ENCODE assay signal across 31 cellular contexts in the genomic region with DNA sequence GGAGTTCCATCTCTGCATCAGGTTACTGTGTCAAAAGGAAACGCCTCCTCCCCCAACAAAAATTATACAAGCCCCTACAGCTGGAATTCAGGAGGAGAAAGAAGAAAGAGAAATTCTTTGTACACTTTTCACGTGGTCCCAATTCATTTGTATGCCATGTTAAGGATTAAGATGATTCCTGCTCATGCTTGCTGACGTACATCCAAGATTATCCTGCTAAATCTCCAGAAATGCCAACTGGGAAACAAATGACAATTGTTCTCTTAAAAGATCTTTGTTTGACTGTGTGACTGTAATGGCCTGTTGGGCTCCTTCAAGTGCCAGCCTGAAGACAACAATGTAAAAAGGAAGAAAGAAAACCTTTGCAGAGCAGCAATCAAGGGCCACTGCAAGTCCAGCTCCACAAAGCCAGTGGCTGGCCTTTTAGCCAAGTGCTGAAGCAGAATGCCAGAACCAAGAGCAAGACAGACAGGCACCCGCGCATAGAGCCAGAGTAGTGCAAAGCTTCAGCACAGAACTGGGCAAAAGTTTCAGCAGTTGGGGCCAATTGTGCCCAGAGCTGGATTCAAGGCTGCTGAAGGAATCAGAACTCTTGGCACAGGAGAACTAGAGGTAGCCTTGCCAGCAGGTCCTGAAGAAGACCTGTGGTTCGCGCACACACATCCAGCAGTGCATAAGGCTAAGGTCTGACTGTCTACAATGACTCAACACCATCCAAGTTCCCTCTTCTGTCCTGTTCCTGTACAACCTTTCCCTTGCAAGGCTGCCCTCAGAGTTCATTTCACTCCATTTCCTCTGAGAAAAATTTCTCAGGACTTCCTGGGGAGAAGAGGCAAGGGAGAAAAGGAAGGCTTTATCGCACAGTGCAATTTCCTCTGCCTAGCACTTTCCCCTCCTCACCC.
DNase-seq lines count a peak whose midpoint lies in the region; FAIRE-seq and TF ChIP-seq lines count a peak whose summit lies in the region.
"Had no signal": no experiment of that assay in that cellular context is flagged by ENCODE, and none has a peak within 500 bp of the region (broad histone marks: within the 10 kb centered on the region; RNA-seq: fewer than 3 reads in every experiment).

No MANE protein-coding gene starts in this region.

- H3K9ac ChIP-seq in neuronal stem cell (ENCODE audit: low read depth, low read length, poor library complexity) (no peak overlapping the region), kidney (ENCODE audit: low read length in 2 of 2) (no peak overlapping the region)
- H3K9ac ChIP-seq: GM23248 had no signal

- peaks cover 2 to 3% of the 10 kb centered on the region in 2 donors for H3K4me1 ChIP-seq in neuronal stem cell (ENCODE audit: control insufficient read depth in 2 of 2, insufficient read depth in 1 of 2, low read depth in 1 of 2, low read length in 2 of 2)
- H3K4me1 ChIP-seq in kidney (ENCODE audit: control insufficient read depth in 1 of 2, insufficient read depth in 1 of 2, low read depth in 1 of 2, low read length in 2 of 2), result no peaks in the 10 kb centered on the region
- H3K4me1 ChIP-seq: thyroid gland had no signal

- H3K27me3 ChIP-seq in neuronal stem cell (ENCODE audit: control insufficient read depth in 3 of 3, insufficient read depth in 3 of 3, low read depth in 1 of 3, low read length in 3 of 3), result peaks cover 0 to 10% (median 0%) of the 10 kb centered on the region in 3 experiments
- H3K27me3 ChIP-seq: stomach, thyroid gland, vagina had no signal

- no peak overlapping the region for H4K91ac ChIP-seq in neuronal stem cell (ENCODE audit: low read depth, low read length, poor library complexity)

- no peak overlapping the region for H3K4ac ChIP-seq in neuronal stem cell (ENCODE audit: low read length)

- H2BK120ac ChIP-seq in neuronal stem cell (ENCODE audit: low read depth, low read length), result no peak overlapping the region

- no peak for TF ChIP-seq CTCF in epithelial cell of esophagus (IDR thresholded peaks at IDR 0.05; ENCODE audit: insufficient read depth, low read depth, low read length, missing control alignments)
- no peak for TF ChIP-seq CTCF in kidney (IDR thresholded peaks at IDR 0.05; ENCODE audit: borderline replicate concordance, extremely low read depth, insufficient read depth)

- H3K4me2 ChIP-seq in neuronal stem cell (ENCODE audit: insufficient read depth, low read length, poor library complexity, severe bottlenecking), result no peak overlapping the region
- H3K4me2 ChIP-seq: smooth muscle cell had no signal

- H3K14ac ChIP-seq in neuronal stem cell (ENCODE audit: low read length), result no peak overlapping the region

- no peaks in the 10 kb centered on the region for H3K79me1 ChIP-seq in neuronal stem cell (ENCODE audit: low read depth, low read length)

- H3K4me3 ChIP-seq in epithelial cell of esophagus (ENCODE audit: low read length), result no peak overlapping the region
- H3K4me3 ChIP-seq in neuronal stem cell (ENCODE audit: low read length in 2 of 2), result no peak overlapping the region
- no peak overlapping the region for H3K4me3 ChIP-seq in kidney (ENCODE audit: low read length in 2 of 2)
- H3K4me3 ChIP-seq: GM23248, K562, smooth muscle cell, stomach, thyroid gland, vagina had no signal

- H2AK5ac ChIP-seq in neuronal stem cell (ENCODE audit: low read depth, low read length), result no peak overlapping the region

- intact Hi-C loops in kidney (cut with DNase I), result no loop called here

- H3K18ac ChIP-seq in neuronal stem cell (ENCODE audit: low read length), result peak overlapping the region; percentile 2

- peak overlapping the region; percentile 37 for H2AFZ ChIP-seq in neuronal stem cell (ENCODE audit: low read length)
- H2AFZ ChIP-seq: GM23248 had no signal

- DNase-seq in Ammon's horn (ENCODE audit: low spot score) (peak; percentile 58), NCI-H446 treated with DMSO at 0.1 percent for 48 hours (lab: John Stamatoyannopoulos, UW) (peak; percentile 65), epithelial cell of esophagus (ENCODE audit: low read depth) (peak; percentile 27), neuronal stem cell (ENCODE audit: low spot score) (no peak), kidney (no peak), NCI-H1436 treated with DMSO at 0.1 percent for 48 hours (lab: John Stamatoyannopoulos, UW) (no peak), iPS-NIHi7 (ENCODE audit: extremely low spot score) (no peak)
- no peak for DNase-seq in activated CD4-positive, alpha-beta T cell treated with anti-CD3 and anti-CD28 coated beads for 1 hour
- DNase-seq: activated CD4-positive, alpha-beta T cell treated with anti-CD3 and anti-CD28 coated beads for 36 hours; activated CD8-positive, alpha-beta T cell treated with anti-CD3 and anti-CD28 coated beads, Interleukin-2, amount 10 ng/mL, durations not matched to agents 7 days and 5 days; activated naive CD4-positive, alpha-beta T cell treated with anti-CD3 and anti-CD28 coated beads, Interleukin-2, amount 10 ng/mL, durations not matched to agents 7 days and 5 days; CD4-positive, CD25-positive, alpha-beta regulatory T cell; effector CD4-positive, alpha-beta T cell; erythroblast; GM23248; naive thymus-derived CD4-positive, alpha-beta T cell; NCI-H1417; NCI-H2029 treated with DMSO at 0.1 percent for 48 hours; NCI-H69; SHP77; stimulated activated CD8-positive, alpha-beta memory T cell treated with anti-CD3 and anti-CD28 coated beads, Interleukin-4, amount 100 ng/mL, for 48 hours; stomach; thyroid gland had no signal

- H2BK5ac ChIP-seq in neuronal stem cell (ENCODE audit: low read length), result no peak overlapping the region

- no peaks in the 10 kb centered on the region for H3K9me3 ChIP-seq in neuronal stem cell (replicated peaks in 1 of 2; ENCODE audit: control insufficient read depth in 2 of 2, insufficient read depth in 1 of 2, low read depth in 1 of 2, low read length in 2 of 2)
- H3K9me3 ChIP-seq in kidney (ENCODE audit: control insufficient read depth in 1 of 2, low read length in 2 of 2), result no peaks in the 10 kb centered on the region
- H3K9me3 ChIP-seq: stomach, thyroid gland, vagina had no signal

- no peak overlapping the region for H2BK15ac ChIP-seq in neuronal stem cell (ENCODE audit: low read length)

- no peaks in the 10 kb centered on the region for H3K36me3 ChIP-seq in neuronal stem cell (replicated peaks in 1 of 2; ENCODE audit: control insufficient read depth in 2 of 2, insufficient read depth in 2 of 2, low read length in 2 of 2)
- no peaks in the 10 kb centered on the region for H3K36me3 ChIP-seq in kidney (ENCODE audit: control insufficient read depth in 1 of 2, insufficient read depth in 2 of 2, low read length in 2 of 2)
- H3K36me3 ChIP-seq: stomach, thyroid gland, vagina had no signal

- H3K27ac ChIP-seq in neuronal stem cell (replicated peaks; ENCODE audit: low read length), result no peak overlapping the region
- H3K27ac ChIP-seq in kidney (ENCODE audit: low read depth in 2 of 2, low read length in 2 of 2), result no peak overlapping the region
- H3K27ac ChIP-seq: GM23248, stomach, thyroid gland, vagina had no signal

- no CpG with 5 or more reads among the region's 8 CpGs for whole genome bisulfite sequencing in neuronal stem cell (ENCODE audit: extremely low coverage in 2 of 2, insufficient read length in 2 of 2, insufficient replicate concordance in 1 of 2), 2 donors

- no peak overlapping the region for H3K23ac ChIP-seq in neuronal stem cell (ENCODE audit: low read depth, low read length, poor library complexity)

- FAIRE-seq in kidney (lab: Jason Lieb, UNC), result no peak
- FAIRE-seq: A204.1, bronchial epithelial cell, colon, D721Med, K562, keratinocyte had no signal

- no peak overlapping the region for H2BK12ac ChIP-seq in neuronal stem cell (ENCODE audit: low read length)

- H4K8ac ChIP-seq in neuronal stem cell (ENCODE audit: low read depth, low read length), result no peak overlapping the region

Comparison
In these comparisons a context has a peak if more than half of its experiments do, and no peak if none do; other contexts are left out.
1. DNase-seq: peak in Ammon's horn (single experiment), NCI-H446 treated with DMSO at 0.1 percent for 48 hours (single experiment) and epithelial cell of esophagus (single experiment); none in neuronal stem cell (single experiment), kidney (single experiment), NCI-H1436 treated with DMSO at 0.1 percent for 48 hours (single experiment), iPS-NIHi7 (single experiment) and activated CD4-positive, alpha-beta T cell treated with anti-CD3 and anti-CD28 coated beads for 1 hour (single experiment).